1 cellular context compared by ENCODE assay signal in genomic region chr5:179867079-179867465, GRCh38.
TF ChIP-seq lines count a peak whose summit lies in the region.

No MANE protein-coding gene starts in this region.

TF ChIP-seq in WTC11, 78 proteins besides CTCF, POLR2A, EP300 and RAD21 (continued from another document):
- TF ChIP-seq HMGXB4 (CRISPR knock-in tag; IDR thresholded peaks at IDR 0.05): no peak
- TF ChIP-seq RELA (CRISPR knock-in tag; IDR thresholded peaks at IDR 0.05; ENCODE audit: borderline replicate concordance): no peak
- TF ChIP-seq CREM (CRISPR knock-in tag; IDR thresholded peaks at IDR 0.05): no peak
- TF ChIP-seq MXD4 (CRISPR knock-in tag; IDR thresholded peaks at IDR 0.05; ENCODE audit: borderline replicate concordance): no peak
- no peak for TF ChIP-seq ZNF263 (CRISPR knock-in tag; IDR thresholded peaks at IDR 0.05; ENCODE audit: low read depth)
- TF ChIP-seq ZBTB21 (CRISPR knock-in tag; IDR thresholded peaks at IDR 0.05; ENCODE audit: borderline replicate concordance): no peak
- TF ChIP-seq GRHL2 (CRISPR knock-in tag; IDR thresholded peaks at IDR 0.05; ENCODE audit: insufficient replicate concordance, severe bottlenecking): no peak
